ENCODE assay signal across 9 cellular contexts in genomic region chr19:38693380-38694223, GRCh38. TPM values are rescaled to one million over a fixed set of nuclear protein-coding genes. Genes with fewer than 3 reads are reported as not detected.
DNase-seq lines count a peak whose midpoint lies in the region; ATAC-seq and TF ChIP-seq lines count a peak whose summit lies in the region.
"Had no signal": no experiment of that assay in that cellular context is flagged by ENCODE, and none has a peak within 500 bp of the region (broad histone marks: within the 10 kb centered on the region; RNA-seq: fewer than 3 reads in every experiment).

No MANE protein-coding gene starts in this region.

- peak overlapping the region; percentile 83 for H3K27ac Mint-ChIP-seq in stimulated activated naive B cell treated with anti-CD40 and anti-IgM and Interleukin-4, amounts not matched to agents 10 μg/mL and 1 μg/mL and 100 μg/mL, for 72 hours
- H3K27ac Mint-ChIP-seq: activated naive CD4-positive, alpha-beta T cell treated with anti-CD3 and anti-CD28 coated beads, Interleukin-2, amount 50 U/mL, for 24 hours had no signal

- no peak for DNase-seq in activated CD4-positive, CD25-positive, alpha-beta regulatory T cell treated with anti-CD3 and anti-CD28 coated beads, Interleukin-2, amount 50 U/mL, for 72 hours
- DNase-seq in OCI-LY7 (ENCODE audit: low spot score), result peak; percentile 9
- DNase-seq in body of pancreas, result peak; percentile 53 to 76 (median 62)
- peak; percentile 96 for DNase-seq in islet precursor cell
- DNase-seq in stimulated activated naive B cell treated with anti-CD40 and anti-IgM and Interleukin-4, amounts not matched to agents 10 μg/mL and 1 μg/mL and 100 μg/mL, for 72 hours, result no peak
- DNase-seq in NCI-H187 (lab: John Stamatoyannopoulos, UW), result no peak
- no peak for DNase-seq in MG63

- 54 to 63% methylated on average over 17 to 19 of the region's 19 CpGs for WGBS in body of pancreas, 2 donors

- H3K4me1 Mint-ChIP-seq in stimulated activated naive B cell treated with anti-CD40 and anti-IgM and Interleukin-4, amounts not matched to agents 10 μg/mL and 1 μg/mL and 100 μg/mL, for 72 hours, result peaks cover 55 to 70% of the 10 kb centered on the region in 2 donors

- no peak overlapping the region for H2AFZ ChIP-seq in OCI-LY7 (ENCODE audit: low read length)

- peaks cover 15 to 37% of the 10 kb centered on the region in 2 donors for H3K36me3 Mint-ChIP-seq in stimulated activated naive B cell treated with anti-CD40 and anti-IgM and Interleukin-4, amounts not matched to agents 10 μg/mL and 1 μg/mL and 100 μg/mL, for 72 hours

- no TSS peak for BruUV-seq in OCI-LY7 (replicated peaks; lab: Mats Ljungman, UMichigan)

- ATAC-seq in activated CD4-positive, CD25-positive, alpha-beta regulatory T cell treated with anti-CD3 and anti-CD28 coated beads, Interleukin-2, amount 50 U/mL, for 24 hours, result peak; percentile 72 to 75
- peak; percentile 77 for ATAC-seq in body of pancreas
- ATAC-seq in stimulated activated naive B cell treated with anti-CD40 and anti-IgM and Interleukin-4, amounts not matched to agents 10 μg/mL and 1 μg/mL and 100 μg/mL, for 72 hours (replicated peaks), result peak; percentile 83 to 89

- intact Hi-C loops in OCI-LY7 (cut with micrococcal nuclease; ENCODE audit: unreplicated experiment), result no loop called here
- intact Hi-C loops in body of pancreas (cut with DNase I), result no loop called here

- POLR2A ChIA-PET in OCI-LY7 (lab: Charles Lee), result interaction anchor here (0.6 kb wide), 1 partner anchor 30 kb away, joined by 4 read pairs; no protein-coding TSS in a partner anchor

- TF ChIP-seq POLR2A in body of pancreas (IDR thresholded peaks at IDR 0.05), result peak; percentile 25 to 71 (median 62)

- no peak for TF ChIP-seq CTCF in OCI-LY7 (conservative IDR thresholded peaks at IDR 0.05; ENCODE audit: low read length)
- no peak for TF ChIP-seq CTCF in body of pancreas (IDR thresholded peaks at IDR 0.05)

- H3K9me3 ChIP-seq in OCI-LY7 (ENCODE audit: low read length) (no peaks in the 10 kb centered on the region), body of pancreas (no peaks in the 10 kb centered on the region), MG63 (no peaks in the 10 kb centered on the region)

- no peaks in the 10 kb centered on the region; the same call in 1 of the 2 replicates for H3K79me2 ChIP-seq in OCI-LY7 (ENCODE audit: insufficient read depth, low read depth, low read length)

- H3K27me3 ChIP-seq in body of pancreas (no peaks in the 10 kb centered on the region), MG63 (no peaks in the 10 kb centered on the region)

- no peaks in the 10 kb centered on the region for H3K9me2 ChIP-seq in OCI-LY7 (ENCODE audit: insufficient read depth, low read length)

- peak overlapping the region in 1 of 2 donors; percentile 8 for H3K4me3 Mint-ChIP-seq in stimulated activated naive B cell treated with anti-CD40 and anti-IgM and Interleukin-4, amounts not matched to agents 10 μg/mL and 1 μg/mL and 100 μg/mL, for 72 hours
- H3K4me3 Mint-ChIP-seq: activated naive CD4-positive, alpha-beta T cell treated with anti-CD3 and anti-CD28 coated beads, Interleukin-2, amount 50 U/mL, for 24 hours had no signal

- H3K4me2 ChIP-seq in OCI-LY7 (ENCODE audit: low read length), result no peak overlapping the region

- H3K9me3 Mint-ChIP-seq in stimulated activated naive B cell treated with anti-CD40 and anti-IgM and Interleukin-4, amounts not matched to agents 10 μg/mL and 1 μg/mL and 100 μg/mL, for 72 hours, result no peaks in the 10 kb centered on the region
- H3K9me3 Mint-ChIP-seq: activated naive CD4-positive, alpha-beta T cell treated with anti-CD3 and anti-CD28 coated beads, Interleukin-2, amount 50 U/mL, for 24 hours had no signal

- no peaks in the 10 kb centered on the region for H3K27me3 Mint-ChIP-seq in stimulated activated naive B cell treated with anti-CD40 and anti-IgM and Interleukin-4, amounts not matched to agents 10 μg/mL and 1 μg/mL and 100 μg/mL, for 72 hours
- H3K27me3 Mint-ChIP-seq: activated naive CD4-positive, alpha-beta T cell treated with anti-CD3 and anti-CD28 coated beads, Interleukin-2, amount 50 U/mL, for 24 hours had no signal

- H3K4me1 ChIP-seq in OCI-LY7 (ENCODE audit: insufficient read depth, low read length, poor library complexity, severe bottlenecking) (peaks cover 9% of the 10 kb centered on the region), body of pancreas (peaks cover 91% of the 10 kb centered on the region)

- H3K4me3 ChIP-seq in OCI-LY7 (ENCODE audit: low read depth, low read length, poor library complexity, severe bottlenecking) (no peak overlapping the region), body of pancreas (no peak overlapping the region), MG63 (no peak overlapping the region)

- 0 out of 2 replicates have a peak, but pooled peaks cover 3% of the 10 kb centered on the region for H4K20me1 ChIP-seq in OCI-LY7 (ENCODE audit: insufficient read depth, low read length)

- H3K36me3 ChIP-seq in OCI-LY7 (ENCODE audit: insufficient read depth, low read length) (no peaks in the 10 kb centered on the region; the same call in 1 of the 2 replicates), body of pancreas (replicated peaks in 1 of 2; ENCODE audit: insufficient read depth in 1 of 2, low read depth in 2 of 2) (peaks cover 0 to 2% of the 10 kb centered on the region in 2 donors), MG63 (peaks cover 96% of the 10 kb centered on the region)

- H3K27ac ChIP-seq in OCI-LY7 (ENCODE audit: low read depth, low read length, poor library complexity, severe bottlenecking), result no peak overlapping the region
- peak overlapping the region; percentile 70 to 98 (median 91) for H3K27ac ChIP-seq in body of pancreas

- CTCF ChIA-PET in OCI-LY7 (lab: Charles Lee; ENCODE audit: unreplicated experiment), result no interaction called here

RNA-seq across cellular contexts. Expression of gene ACTN4, which starts 46.2 kb away (rescaled TPM):
- total RNA-seq in OCI-LY7 (2014; rRNA removed; shearing (Covaris generic)), result 86.8 and 96.9 TPM in 2 replicates
- total RNA-seq in OCI-LY7 (2022), result 147 and 178 TPM in 2 replicates
- total RNA-seq in body of pancreas, result 100 to 1,000 TPM; 143 to 148 TPM
- total RNA-seq in MG63 (2014; rRNA removed; shearing (Covaris generic); ENCODE audit: low replicate concordance), result 476 and 621 TPM in 2 replicates

RNA-seq across cellular contexts. Expression of gene CAPN12, which starts 50.7 kb away (rescaled TPM):
- 1.2 and 2.9 TPM in 2 replicates for total RNA-seq in OCI-LY7 (2014; rRNA removed; shearing (Covaris generic))
- total RNA-seq in OCI-LY7 (2022), result 2.6 and 3.7 TPM in 2 replicates
- 10 to 100 TPM in 1 of 2 donors, 1 to 10 TPM in 1; 9.9 to 11.4 TPM for total RNA-seq in body of pancreas
- total RNA-seq in MG63 (2014; rRNA removed; shearing (Covaris generic); ENCODE audit: low replicate concordance), result not detected in 2 replicates

Comparison
In these comparisons a context has a peak if more than half of its experiments do, and no peak if none do; other contexts are left out.
1. DNase-seq: peak in OCI-LY7 (single experiment), body of pancreas (4 of 4) and islet precursor cell (single experiment); none in activated CD4-positive, CD25-positive, alpha-beta regulatory T cell treated with anti-CD3 and anti-CD28 coated beads, Interleukin-2, amount 50 U/mL, for 72 hours (single experiment), stimulated activated naive B cell treated with anti-CD40 and anti-IgM and Interleukin-4, amounts not matched to agents 10 μg/mL and 1 μg/mL and 100 μg/mL, for 72 hours (single experiment), NCI-H187 (0 of 2) and MG63 (single experiment).
2. Peak in every context shown above with its lines, with median percentiles within 50 percentile points of each other: ATAC-seq.